8 cellular contexts compared by ENCODE assay signal in the genomic region with DNA sequence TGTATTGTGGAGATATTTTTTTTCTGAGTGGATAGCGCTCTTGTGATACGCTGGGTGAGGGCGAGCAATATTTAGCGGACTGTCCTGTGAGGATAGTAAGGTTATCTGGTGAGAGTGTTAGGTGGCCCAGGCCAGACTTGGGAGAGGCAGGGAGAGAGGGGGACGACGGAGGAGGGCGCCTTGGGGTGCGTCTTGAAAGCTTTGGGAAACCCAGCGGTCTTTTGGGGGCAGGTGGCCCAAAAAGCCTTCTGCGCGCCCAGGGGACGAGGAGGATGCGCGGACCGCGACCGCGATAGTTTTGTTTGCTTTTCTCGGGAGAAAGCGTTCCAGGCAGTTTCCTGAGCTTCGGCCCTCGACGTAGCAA. TPM values are rescaled to one million over a fixed set of nuclear protein-coding genes. Genes with fewer than 3 reads are reported as not detected.
DNase-seq lines count a peak whose midpoint lies in the region; ATAC-seq, FAIRE-seq and TF ChIP-seq lines count a peak whose summit lies in the region.

No MANE protein-coding gene starts in this region.

- no peak for DNase-seq in activated naive CD4-positive, alpha-beta T cell treated with Interleukin-2 at 50 U/mL for 16 hours
- DNase-seq in activated naive CD8-positive, alpha-beta T cell treated with anti-CD3 and anti-CD28 coated beads, Interleukin-2, amount 50 U/mL, for 24 hours: no peak
- DNase-seq in keratinocyte (ENCODE audit: low read depth, low spot score) (no peak), suprapubic skin (ENCODE audit: low spot score in 2 of 2) (no peak), SIG-M5 treated with dmso at 0.1 percent for 504 hours (lab: John Stamatoyannopoulos, UW; ENCODE audit: unreplicated experiment) (no peak), NCI-H1105 (lab: John Stamatoyannopoulos, UW) (no peak)

- no peaks in the 10 kb centered on the region for H4K20me1 ChIP-seq in keratinocyte (ENCODE audit: control insufficient read depth, extremely low read depth, insufficient read depth, low read length)

- peak overlapping the region; percentile 90 for H3K4me3 Mint-ChIP-seq in activated naive CD4-positive, alpha-beta T cell treated with anti-CD3 and anti-CD28 coated beads, Interleukin-2, amount 50 U/mL, for 24 hours
- peak overlapping the region; percentile 84 for H3K4me3 Mint-ChIP-seq in activated naive CD8-positive, alpha-beta T cell treated with anti-CD3 and anti-CD28 coated beads, Interleukin-2, amount 50 U/mL, for 24 hours

- H3K4me2 ChIP-seq in keratinocyte (ENCODE audit: control insufficient read depth, extremely low read depth, insufficient read depth, low read depth, low read length): peak overlapping the region; percentile 68

- no peak for FAIRE-seq in keratinocyte (lab: Jason Lieb, UNC)

- peak overlapping the region; percentile 73 for H2AFZ ChIP-seq in keratinocyte (ENCODE audit: control insufficient read depth, low read length)

- H3K27me3 ChIP-seq in keratinocyte (ENCODE audit: control insufficient read depth, extremely low read depth, insufficient read depth, low read length) (no peaks in the 10 kb centered on the region), suprapubic skin (no peaks in the 10 kb centered on the region)

- no peak for TF ChIP-seq EP300 in suprapubic skin (IDR thresholded peaks at IDR 0.05)

- H3K9me3 Mint-ChIP-seq in activated naive CD4-positive, alpha-beta T cell treated with anti-CD3 and anti-CD28 coated beads, Interleukin-2, amount 50 U/mL, for 24 hours: no peaks in the 10 kb centered on the region
- H3K9me3 Mint-ChIP-seq in activated naive CD8-positive, alpha-beta T cell treated with anti-CD3 and anti-CD28 coated beads, Interleukin-2, amount 50 U/mL, for 24 hours: no peaks in the 10 kb centered on the region

- peak overlapping the region; percentile 93 for H3K27ac Mint-ChIP-seq in activated naive CD4-positive, alpha-beta T cell treated with anti-CD3 and anti-CD28 coated beads, Interleukin-2, amount 50 U/mL, for 24 hours
- peak overlapping the region; percentile 70 for H3K27ac Mint-ChIP-seq in activated naive CD8-positive, alpha-beta T cell treated with anti-CD3 and anti-CD28 coated beads, Interleukin-2, amount 50 U/mL, for 24 hours

- peaks cover 2% of the 10 kb centered on the region for H3K36me3 Mint-ChIP-seq in activated naive CD4-positive, alpha-beta T cell treated with anti-CD3 and anti-CD28 coated beads, Interleukin-2, amount 50 U/mL, for 24 hours
- H3K36me3 Mint-ChIP-seq in activated naive CD8-positive, alpha-beta T cell treated with anti-CD3 and anti-CD28 coated beads, Interleukin-2, amount 50 U/mL, for 24 hours (ENCODE audit: low read depth): peaks cover 3% of the 10 kb centered on the region

- H3K9me1 ChIP-seq in keratinocyte (ENCODE audit: control insufficient read depth, extremely low read depth, insufficient read depth, low read length): peaks cover 4% of the 10 kb centered on the region

- H3K9me3 ChIP-seq in keratinocyte (ENCODE audit: control insufficient read depth, low read depth, low read length) (no peaks in the 10 kb centered on the region), suprapubic skin (no peaks in the 10 kb centered on the region)

- dilution Hi-C loops in keratinocyte (cut with MboI; ENCODE audit: extremely low pct_ligation_motif_present, low sequenced_read_pairs): no loop called here

- H3K4me1 Mint-ChIP-seq in activated naive CD4-positive, alpha-beta T cell treated with anti-CD3 and anti-CD28 coated beads, Interleukin-2, amount 50 U/mL, for 24 hours: peaks cover 32% of the 10 kb centered on the region
- peaks cover 29% of the 10 kb centered on the region for H3K4me1 Mint-ChIP-seq in activated naive CD8-positive, alpha-beta T cell treated with anti-CD3 and anti-CD28 coated beads, Interleukin-2, amount 50 U/mL, for 24 hours

- H3K79me2 ChIP-seq in keratinocyte (ENCODE audit: control insufficient read depth, insufficient read depth, low read length): peaks cover 21% of the 10 kb centered on the region

- no peak for TF ChIP-seq POLR2A in suprapubic skin (IDR thresholded peaks at IDR 0.05)

- H3K27me3 Mint-ChIP-seq in activated naive CD4-positive, alpha-beta T cell treated with anti-CD3 and anti-CD28 coated beads, Interleukin-2, amount 50 U/mL, for 24 hours: no peaks in the 10 kb centered on the region
- H3K27me3 Mint-ChIP-seq in activated naive CD8-positive, alpha-beta T cell treated with anti-CD3 and anti-CD28 coated beads, Interleukin-2, amount 50 U/mL, for 24 hours: peaks cover 6% of the 10 kb centered on the region

- no peak for ATAC-seq in activated naive CD8-positive, alpha-beta T cell treated with anti-CD3 and anti-CD28 coated beads, Interleukin-2, amount 50 U/mL, for 24 hours
- no peak for ATAC-seq in HG02763 (IDR thresholded peaks at IDR 0.05; ENCODE audit: unreplicated experiment)

- peaks cover 13% of the 10 kb centered on the region for H3K4me1 ChIP-seq in keratinocyte (ENCODE audit: control insufficient read depth, extremely low read depth, insufficient read depth, low read length)
- peaks cover 23% of the 10 kb centered on the region for H3K4me1 ChIP-seq in suprapubic skin

- no peak for TF ChIP-seq CTCF in keratinocyte (optimal IDR thresholded peaks at IDR 0.05 in 1 of 3, IDR thresholded peaks at IDR 0.05 in 1 of 3, conservative IDR thresholded peaks at IDR 0.05 in 1 of 3; ENCODE audit: extremely low read depth in 1 of 3, insufficient read depth in 2 of 3, low read length in 3 of 3)
- TF ChIP-seq CTCF in suprapubic skin (IDR thresholded peaks at IDR 0.05): no peak

- H3K27ac ChIP-seq in keratinocyte (ENCODE audit: control insufficient read depth, insufficient read depth, low read length): no peak overlapping the region
- peak overlapping the region; percentile 83 for H3K27ac ChIP-seq in suprapubic skin

- WGBS in suprapubic skin: 26% methylated on average over 9 of the region's 23 CpGs

- H3K9ac ChIP-seq in keratinocyte (ENCODE audit: control insufficient read depth, extremely low read depth, insufficient read depth, low read length): peak overlapping the region; percentile 57

- H3K36me3 ChIP-seq in keratinocyte (ENCODE audit: control insufficient read depth in 2 of 2, extremely low read depth in 1 of 2, insufficient read depth in 2 of 2, low read length in 2 of 2) (peaks cover 0 to 3% of the 10 kb centered on the region in 2 experiments), suprapubic skin (no peaks in the 10 kb centered on the region)

- H3K4me3 ChIP-seq in keratinocyte (ENCODE audit: control insufficient read depth in 2 of 3, extremely low read depth in 1 of 3, insufficient read depth in 2 of 3, low read depth in 1 of 3, low read length in 3 of 3) (peak overlapping the region; percentile 85 to 92 (median 87)), suprapubic skin (peak overlapping the region; percentile 92)

RNA-seq across cellular contexts. Expression of gene BICD1, which starts 0.5 kb away (rescaled TPM):
- polyA plus RNA-seq in keratinocyte: 6.0 to 10.2 TPM (median 8.3 TPM) in 3 replicates
- 16.8 TPM for polyA plus RNA-seq in keratinocyte (2011; ENCODE audit: low read depth)
- polyA plus RNA-seq in keratinocyte (2011; cell fraction: cytosol; rRNA removed): 5.2 and 5.9 TPM in 2 replicates
- polyA plus RNA-seq in keratinocyte (2011; cell fraction: nucleus; rRNA removed): 19.6 and 20.7 TPM in 2 replicates
- 10.1 and 11.0 TPM in 2 replicates for polyA plus RNA-seq in keratinocyte (2012; ENCODE audit: low replicate concordance)
- polyA minus RNA-seq in keratinocyte: 10.3 to 24.6 TPM (median 11.1 TPM) in 3 replicates
- polyA minus RNA-seq in keratinocyte (2011; cell fraction: cytosol; rRNA and poly(A)+ RNA removed): 7.9 TPM
- polyA minus RNA-seq in keratinocyte (2011; cell fraction: nucleus; rRNA and poly(A)+ RNA removed): 22.1 and 44.3 TPM in 2 replicates
- total RNA-seq in suprapubic skin: 1 to 10 TPM; 1.5 to 5.4 (median 2.5) TPM
